Comparison of ENCODE assay signal across 14 cellular contexts in the genomic region with DNA sequence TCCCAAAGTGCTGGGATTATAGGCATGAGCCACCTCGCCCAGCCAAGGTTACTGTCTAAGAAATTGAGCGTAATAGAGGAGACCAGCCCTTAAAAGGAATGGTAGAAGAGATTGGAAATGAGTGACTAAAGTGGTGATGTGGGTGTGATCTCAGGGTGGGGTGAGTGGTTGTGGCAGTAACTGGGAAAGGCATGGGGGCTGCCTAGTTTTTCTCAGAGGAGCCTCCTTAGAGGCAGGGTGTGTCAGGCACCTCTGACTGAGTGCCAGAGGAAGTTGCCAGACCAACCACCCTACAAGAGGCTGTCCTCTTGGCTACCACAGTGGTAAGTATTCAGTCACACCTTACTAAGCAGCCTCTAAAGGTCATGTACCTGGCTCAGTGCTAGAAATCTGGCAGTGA. TPM values are rescaled to one million over a fixed set of nuclear protein-coding genes. Genes with fewer than 3 reads are reported as not detected.
DNase-seq lines count a peak whose midpoint lies in the region; ATAC-seq and TF ChIP-seq lines count a peak whose summit lies in the region.
"Had no signal": no experiment of that assay in that cellular context is flagged by ENCODE, and none has a peak within 500 bp of the region (broad histone marks: within the 10 kb centered on the region; RNA-seq: fewer than 3 reads in every experiment).

No MANE protein-coding gene starts in this region.

- H3K4me3 Mint-ChIP-seq in HFFc6 = no peak overlapping the region
- H3K4me3 Mint-ChIP-seq in activated T-helper 17 cell treated with anti-CD3 and anti-CD28 coated beads, Interleukin-2, amount 50 U/mL, for 72 hours = no peak overlapping the region
- H3K4me3 Mint-ChIP-seq: IgD-negative memory B cell, T-cell had no signal

- H3K27ac ChIP-seq in ACC112 (ENCODE audit: low read depth, low read length) (peak overlapping the region; percentile 63), lung (ENCODE audit: low read depth in 1 of 2, low read length in 1 of 2) (peak overlapping the region in 1 of 2 donors; percentile 68), dorsolateral prefrontal cortex (no peak overlapping the region), heart left ventricle (no peak overlapping the region)
- H3K27ac ChIP-seq: ascending aorta; BLaER1 treated with 17β-estradiol and CSF1 and Interleukin-3, amounts not matched to agents 10 nM and 100 nM; right atrium auricular region had no signal

- intact Hi-C loops in dorsolateral prefrontal cortex (cut with DNase I) = no loop called here
- intact Hi-C loops in heart left ventricle (cut with DNase I) = loop anchor here in 2 of 10 donors (10.0 kb wide), 3 partner anchors 97 to 217 kb away; partner anchors contain the start of genes CTRL (in 1 of the 2), NRN1L (in 1 of the 2) and PSMB10 (in 1 of the 2)

- peaks cover 14% of the 10 kb centered on the region for H3K36me3 Mint-ChIP-seq in HFFc6 (ENCODE audit: low read depth)
- peaks cover 58% of the 10 kb centered on the region for H3K36me3 Mint-ChIP-seq in activated T-helper 17 cell treated with anti-CD3 and anti-CD28 coated beads, Interleukin-2, amount 50 U/mL, for 72 hours (ENCODE audit: low read depth)
- H3K36me3 Mint-ChIP-seq: IgD-negative memory B cell had no signal

- no peaks in the 10 kb centered on the region for H3K79me2 ChIP-seq in ACC112 (ENCODE audit: control insufficient read depth, insufficient read depth, low read length, unreplicated experiment)

- H3K36me3 ChIP-seq in ACC112 (ENCODE audit: insufficient read depth, low read length) = 0 out of 2 replicates have a peak, but pooled peaks cover 3% of the 10 kb centered on the region
- H3K36me3 ChIP-seq in lung (ENCODE audit: control insufficient read depth in 2 of 2, insufficient read depth in 2 of 2, low read length in 2 of 2) = peaks cover 0 to 8% of the 10 kb centered on the region in 2 donors
- peaks cover 0 to 29% (median 14%) of the 10 kb centered on the region in 9 donors for H3K36me3 ChIP-seq in heart left ventricle
- H3K36me3 ChIP-seq: right atrium auricular region had no signal

- H3K9me3 Mint-ChIP-seq in HFFc6 = no peaks in the 10 kb centered on the region
- H3K9me3 Mint-ChIP-seq in activated T-helper 17 cell treated with anti-CD3 and anti-CD28 coated beads, Interleukin-2, amount 50 U/mL, for 72 hours = no peaks in the 10 kb centered on the region
- H3K9me3 Mint-ChIP-seq: IgD-negative memory B cell, T-cell had no signal

- H3K4me1 ChIP-seq in ACC112 (ENCODE audit: control insufficient read depth, insufficient read depth, low read length, unreplicated experiment) (peaks cover 28% of the 10 kb centered on the region), lung (ENCODE audit: control insufficient read depth in 2 of 2, insufficient read depth in 2 of 2, low read length in 2 of 2) (no peaks in the 10 kb centered on the region), heart left ventricle (no peaks in the 10 kb centered on the region)
- H3K4me1 ChIP-seq: ascending aorta, right atrium auricular region had no signal

- H3K9me3 ChIP-seq in lung (ENCODE audit: control insufficient read depth in 2 of 2, insufficient read depth in 1 of 2, low read length in 1 of 2) (no peaks in the 10 kb centered on the region), heart left ventricle (no peaks in the 10 kb centered on the region)
- H3K9me3 ChIP-seq: ascending aorta; BLaER1 treated with 17β-estradiol and CSF1 and Interleukin-3, amounts not matched to agents 10 nM and 100 nM; right atrium auricular region had no signal

- TF ChIP-seq CTCF in HFFc6 (IDR thresholded peaks at IDR 0.05) = no peak
- no peak for TF ChIP-seq CTCF in lung (IDR thresholded peaks at IDR 0.05; ENCODE audit: control extremely low read depth, extremely low read depth)
- no peak for TF ChIP-seq CTCF in dorsolateral prefrontal cortex (IDR thresholded peaks at IDR 0.05 in 54 of 56, conservative IDR thresholded peaks at IDR 0.05 in 2 of 56; ENCODE audit: low read depth in 1 of 56, partially characterized antibody in 56 of 56)
- TF ChIP-seq CTCF in heart left ventricle (IDR thresholded peaks at IDR 0.05) = no peak

- WGBS in lung, 2 donors = 72 to 96% methylated on average over 2 of the region's 2 CpGs
- 91 to 98% (median 96%) methylated on average over 2 of the region's 2 CpGs for WGBS in heart left ventricle, 4 donors

- DNase-seq in HFFc6 (no peak), lung (ENCODE audit: low spot score) (peak; percentile 56), dorsolateral prefrontal cortex (no peak), heart left ventricle (no peak)
- no peak for DNase-seq in effector CD8-positive, alpha-beta T cell (lab: John Stamatoyannopoulos, UW)
- DNase-seq: NCI-H187, T-cell had no signal

- H3K4me3 ChIP-seq in ACC112 (ENCODE audit: low read depth, low read length) = no peak overlapping the region
- H3K4me3 ChIP-seq in lung = no peak overlapping the region
- no peak overlapping the region for H3K4me3 ChIP-seq in dorsolateral prefrontal cortex
- no peak overlapping the region for H3K4me3 ChIP-seq in heart left ventricle
- H3K4me3 ChIP-seq: ascending aorta; BLaER1 treated with 17β-estradiol and CSF1 and Interleukin-3, amounts not matched to agents 10 nM and 100 nM; right atrium auricular region had no signal

- no peak for TF ChIP-seq POLR2A in heart left ventricle (IDR thresholded peaks at IDR 0.05)

- H3K27me3 ChIP-seq in ACC112 (ENCODE audit: insufficient read depth, low read length) = no peaks in the 10 kb centered on the region
- H3K27me3 ChIP-seq in lung (ENCODE audit: control insufficient read depth, insufficient read depth) = no peaks in the 10 kb centered on the region
- no peaks in the 10 kb centered on the region for H3K27me3 ChIP-seq in dorsolateral prefrontal cortex
- no peaks in the 10 kb centered on the region for H3K27me3 ChIP-seq in heart left ventricle
- H3K27me3 ChIP-seq: ascending aorta; BLaER1 treated with 17β-estradiol and CSF1 and Interleukin-3, amounts not matched to agents 10 nM and 100 nM; right atrium auricular region had no signal

- peak; percentile 49 for ATAC-seq in activated T-helper 17 cell treated with anti-CD3 and anti-CD28 coated beads, Interleukin-2, amount 50 U/mL, for 72 hours (replicated peaks)
- ATAC-seq in lung (ENCODE audit: insufficient read depth, low FRiP score) (peak; percentile 74), SK-N-SH treated with all-trans-retinoic acid at 6 μM for 48 hours (no peak), heart left ventricle (no peak)
- ATAC-seq: T-cell had no signal

- peak overlapping the region; percentile 3 for H3K27ac Mint-ChIP-seq in HFFc6
- H3K27ac Mint-ChIP-seq in activated T-helper 17 cell treated with anti-CD3 and anti-CD28 coated beads, Interleukin-2, amount 50 U/mL, for 72 hours = peak overlapping the region; percentile 55

- H2AFZ ChIP-seq in ACC112 (ENCODE audit: low read length, unreplicated experiment) = no peak overlapping the region

- H3K4me1 Mint-ChIP-seq in HFFc6 (ENCODE audit: low read depth) = peaks cover 24% of the 10 kb centered on the region
- peaks cover 5% of the 10 kb centered on the region for H3K4me1 Mint-ChIP-seq in activated T-helper 17 cell treated with anti-CD3 and anti-CD28 coated beads, Interleukin-2, amount 50 U/mL, for 72 hours

- H3K27me3 Mint-ChIP-seq in HFFc6 (ENCODE audit: insufficient read depth) = no peaks in the 10 kb centered on the region
- no peaks in the 10 kb centered on the region for H3K27me3 Mint-ChIP-seq in activated T-helper 17 cell treated with anti-CD3 and anti-CD28 coated beads, Interleukin-2, amount 50 U/mL, for 72 hours
- H3K27me3 Mint-ChIP-seq: IgD-negative memory B cell, T-cell had no signal

RNA-seq across cellular contexts. Expression of gene DUS2, which starts 8.9 kb away (rescaled TPM):
- total RNA-seq in HFFc6 (2021; fragmentation: NEBNext Ultra II Directional; extraction: Animal tissue kit (Norgen Biotek cat#: 25700)) = 10 to 100 TPM; 13.3 to 17.4 (median 15.9) TPM
- 10 to 100 TPM; 24.6 to 35.0 TPM for total RNA-seq in activated T-helper 17 cell treated with anti-CD3 and anti-CD28 coated beads, Interleukin-2, amount 50 U/mL, for 72 hours
- 10 to 100 TPM; 14.2 to 17.1 TPM for total RNA-seq in lung
- 10 to 100 TPM in 1 of 2 donors, 1 to 10 TPM in 1; 8.1 to 13.2 TPM for polyA plus RNA-seq in lung
- 10 to 100 TPM; 10.6 to 25.8 (median 17.6) TPM for total RNA-seq in dorsolateral prefrontal cortex
- 10 to 100 TPM in 1 of 9 donors, 1 to 10 TPM in 8; 3.8 to 11.5 (median 7.2) TPM for total RNA-seq in heart left ventricle
- 10 to 100 TPM in 1 of 2 donors, 1 to 10 TPM in 1; 4.5 to 10.4 TPM for polyA plus RNA-seq in heart left ventricle

RNA-seq across cellular contexts. Expression of gene DDX28, which starts 8.9 kb away (rescaled TPM):
- total RNA-seq in HFFc6 (2021; fragmentation: NEBNext Ultra II Directional; extraction: Animal tissue kit (Norgen Biotek cat#: 25700)) = 1 to 10 TPM; 7.2 to 8.5 (median 8.2) TPM
- total RNA-seq in activated T-helper 17 cell treated with anti-CD3 and anti-CD28 coated beads, Interleukin-2, amount 50 U/mL, for 72 hours = 10 to 100 TPM in 1 of 2 donors, 1 to 10 TPM in 1; 7.2 to 18.7 TPM
- total RNA-seq in lung (10 to 100 TPM in 1 of 2 donors, 1 to 10 TPM in 1; 6.6 to 12.5 TPM), dorsolateral prefrontal cortex (10 to 100 TPM in 3 of 120 experiments, 1 to 10 TPM in 117; 3.1 to 10.7 (median 6.9) TPM), heart left ventricle (10 to 100 TPM in 2 of 9 donors, 1 to 10 TPM in 7; 4.4 to 11.9 (median 8.8) TPM)
- polyA plus RNA-seq in lung (10 to 100 TPM in 1 of 2 donors, 1 to 10 TPM in 1; 9.4 to 14.5 TPM), heart left ventricle (10 to 100 TPM in 1 of 2 donors, 1 to 10 TPM in 1; 8.3 to 10.7 TPM)

RNA-seq across cellular contexts. Expression of gene DPEP2NB, which starts 16.2 kb away (rescaled TPM):
- total RNA-seq in HFFc6 (2021; fragmentation: NEBNext Ultra II Directional; extraction: Animal tissue kit (Norgen Biotek cat#: 25700)) = not detected
- total RNA-seq in activated T-helper 17 cell treated with anti-CD3 and anti-CD28 coated beads, Interleukin-2, amount 50 U/mL, for 72 hours = not detected
- total RNA-seq in lung (not detected), dorsolateral prefrontal cortex (under 1 TPM in 2 of 120 experiments, not detected in 118; 0.41 to 0.43 TPM), heart left ventricle (not detected)
- polyA plus RNA-seq in lung (not detected), heart left ventricle (not detected)
- total RNA-seq: ascending aorta, right atrium auricular region, T-cell had no signal
- polyA plus RNA-seq: IgD-negative memory B cell had no signal

RNA-seq across cellular contexts. Expression of gene DPEP2, which starts 32.7 kb away (rescaled TPM):
- total RNA-seq in HFFc6 (2021; fragmentation: NEBNext Ultra II Directional; extraction: Animal tissue kit (Norgen Biotek cat#: 25700)) = not detected
- 1 to 10 TPM; 2.8 to 7.3 TPM for total RNA-seq in activated T-helper 17 cell treated with anti-CD3 and anti-CD28 coated beads, Interleukin-2, amount 50 U/mL, for 72 hours
- total RNA-seq in lung (10 to 100 TPM in 1 of 2 donors, 1 to 10 TPM in 1; 9.2 to 12.2 TPM), dorsolateral prefrontal cortex (1 to 10 TPM in 69 of 120 experiments, under 1 TPM in 37, not detected in 14; 0.28 to 5.2 (median 1.2) TPM), heart left ventricle (1 to 10 TPM in 5 of 9 donors, under 1 TPM in 4; 0.42 to 9.8 (median 1.2) TPM)
- polyA plus RNA-seq in lung (10 to 100 TPM; 11.8 to 20.4 TPM), heart left ventricle (1 to 10 TPM; 1.1 to 1.2 TPM)

RNA-seq across cellular contexts. Expression of gene DPEP3, which starts 51.7 kb away (rescaled TPM):
- total RNA-seq in HFFc6 (2021; fragmentation: NEBNext Ultra II Directional; extraction: Animal tissue kit (Norgen Biotek cat#: 25700)) = not detected
- under 1 TPM in 1 of 2 donors, not detected in 1; 0.19 TPM for total RNA-seq in activated T-helper 17 cell treated with anti-CD3 and anti-CD28 coated beads, Interleukin-2, amount 50 U/mL, for 72 hours
- under 1 TPM; 0.40 to 0.51 TPM for total RNA-seq in lung
- under 1 TPM in 1 of 2 donors, not detected in 1; 0.16 TPM for polyA plus RNA-seq in lung
- total RNA-seq in dorsolateral prefrontal cortex = 1 to 10 TPM in 3 of 120 experiments, under 1 TPM in 27, not detected in 90; 0.23 to 1.3 (median 0.35) TPM
- under 1 TPM in 2 of 9 donors, not detected in 7; 0.13 to 0.16 TPM for total RNA-seq in heart left ventricle
- polyA plus RNA-seq in heart left ventricle = not detected
- total RNA-seq: ascending aorta, right atrium auricular region had no signal
- polyA plus RNA-seq: IgD-negative memory B cell had no signal

Comparison
In these comparisons a context has a peak if more than half of its experiments do, and no peak if none do; other contexts are left out.
1. ATAC-seq: peak in activated T-helper 17 cell treated with anti-CD3 and anti-CD28 coated beads, Interleukin-2, amount 50 U/mL, for 72 hours (single experiment) and lung (single experiment); none in SK-N-SH treated with all-trans-retinoic acid at 6 μM for 48 hours (single experiment) and heart left ventricle (0 of 4).